ENCODE assay signal across 11 cellular contexts in genomic region chr14:50055461-50056228, GRCh38.
A peak's percentile ranks its signal among the peaks of the same experiment; 100 is the strongest.
DNase-seq lines count a peak whose midpoint lies in the region; ATAC-seq and TF ChIP-seq lines count a peak whose summit lies in the region.
"Had no signal": no experiment of that assay in that cellular context is flagged by ENCODE, and none has a peak within 500 bp of the region (broad histone marks: within the 10 kb centered on the region; RNA-seq: fewer than 3 reads in every experiment).

No MANE protein-coding gene starts in this region.

- H2AK9ac ChIP-seq in IMR-90 (replicated peaks; ENCODE audit: low read depth, low read length, poor library complexity): no peak overlapping the region

- no peak for TF ChIP-seq RAD21 in IMR-90 (IDR thresholded peaks at IDR 0.05; ENCODE audit: low read length)

- no peak overlapping the region for H3K18ac ChIP-seq in IMR-90 (ENCODE audit: low read depth, low read length)

- no peak overlapping the region for H4K8ac ChIP-seq in IMR-90 (ENCODE audit: low read depth in 2 of 2, low read length in 2 of 2)

- H4K5ac ChIP-seq in IMR-90 (ENCODE audit: low read depth, low read length): no peak overlapping the region

- no peak overlapping the region for H3K4me2 ChIP-seq in IMR-90 (ENCODE audit: low read depth, low read length)

- H3K9me3 ChIP-seq in AG04450 (ENCODE audit: control insufficient read depth, insufficient read depth, low read length) (no peaks in the 10 kb centered on the region), IMR-90 (ENCODE audit: control insufficient read depth, insufficient read depth, low read length) (no peaks in the 10 kb centered on the region), WERI-Rb-1 (ENCODE audit: severe bottlenecking) (no peaks in the 10 kb centered on the region)

- in situ Hi-C loops in IMR-90 (cut with MboI; ENCODE audit: low sequenced_read_pairs): no loop called here

- no peak overlapping the region for H3K56ac ChIP-seq in IMR-90 (ENCODE audit: extremely low read depth, insufficient read depth, low read length)

- no peak for ATAC-seq in IMR-90 (ENCODE audit: low read depth)
- ATAC-seq in GM21423 (IDR thresholded peaks at IDR 0.05; ENCODE audit: unreplicated experiment): no peak
- ATAC-seq in HG03565 (IDR thresholded peaks at IDR 0.05; ENCODE audit: unreplicated experiment): no peak

- H3K4me3 Mint-ChIP-seq in activated CD4-positive, alpha-beta T cell treated with anti-CD3 and anti-CD28 coated beads, Interleukin-2, amount 10 ng/mL, durations not matched to agents 7 days and 5 days: no peak overlapping the region
- H3K4me3 Mint-ChIP-seq: stimulated activated naive CD8-positive, alpha-beta T cell treated with anti-CD3 and anti-CD28 coated beads, Interleukin-15, Interleukin-2, amounts not matched to agents 100 ng/mL and 50 ng/mL, for 24 hours had no signal

- 0 out of 2 replicates have a peak, but pooled peaks have one; percentile 5 for TF ChIP-seq CTCF in AG04450 (IDR thresholded peaks at IDR 0.05; ENCODE audit: low read depth, low read length)
- TF ChIP-seq CTCF in IMR-90 (conservative IDR thresholded peaks at IDR 0.05; ENCODE audit: low read depth, low read length): peak; percentile 13; the same call in 1 of the 2 replicates
- TF ChIP-seq CTCF in WERI-Rb-1 (IDR thresholded peaks at IDR 0.05; ENCODE audit: low read depth, low read length): 0 out of 2 replicates have a peak, but pooled peaks have one; percentile 22
- TF ChIP-seq CTCF in kidney epithelial cell (IDR thresholded peaks at IDR 0.05; ENCODE audit: insufficient read depth, low read length, poor library complexity, severe bottlenecking): peak; percentile 19

- no peak overlapping the region for H2AK5ac ChIP-seq in IMR-90 (ENCODE audit: low read depth, low read length)

- H2BK5ac ChIP-seq in IMR-90 (ENCODE audit: low read depth, low read length, poor library complexity, severe bottlenecking): no peak overlapping the region

- 0 out of 2 replicates have a peak overlapping the region, but pooled peaks have one; percentile 16 for H3K4ac ChIP-seq in IMR-90 (ENCODE audit: low read depth, low read length)

- peaks cover 0 to 5% of the 10 kb centered on the region in 2 experiments; a peak in 1 of 4 replicates for H3K79me1 ChIP-seq in IMR-90 (ENCODE audit: low read depth in 1 of 2, low read length in 2 of 2)

- no peak overlapping the region for H3K14ac ChIP-seq in IMR-90 (replicated peaks; ENCODE audit: low read depth, low read length)

- H3K27ac Mint-ChIP-seq in activated CD4-positive, alpha-beta T cell treated with anti-CD3 and anti-CD28 coated beads, Interleukin-2, amount 10 ng/mL, durations not matched to agents 7 days and 5 days: no peak overlapping the region
- H3K27ac Mint-ChIP-seq: stimulated activated naive CD8-positive, alpha-beta T cell treated with anti-CD3 and anti-CD28 coated beads, Interleukin-15, Interleukin-2, amounts not matched to agents 100 ng/mL and 50 ng/mL, for 24 hours had no signal

- no peak for DNase-seq in AG04450 (ENCODE audit: low read depth, low spot score)
- DNase-seq in IMR-90: no peak
- peak; percentile 45 for DNase-seq in WERI-Rb-1
- DNase-seq in kidney epithelial cell (ENCODE audit: low read depth): no peak
- DNase-seq in activated CD4-positive, alpha-beta T cell treated with anti-CD3 and anti-CD28 coated beads, Interleukin-2, amount 10 ng/mL, durations not matched to agents 7 days and 5 days: no peak
- DNase-seq in NCI-H748 treated with DMSO at 0.1 percent for 48 hours (lab: John Stamatoyannopoulos, UW): no peak
- DNase-seq: NCI-H2029 treated with DMSO at 0.1 percent for 48 hours, SHP77 had no signal

- no peaks in the 10 kb centered on the region for H3K27me3 Mint-ChIP-seq in activated CD4-positive, alpha-beta T cell treated with anti-CD3 and anti-CD28 coated beads, Interleukin-2, amount 10 ng/mL, durations not matched to agents 7 days and 5 days
- H3K27me3 Mint-ChIP-seq: stimulated activated naive CD8-positive, alpha-beta T cell treated with anti-CD3 and anti-CD28 coated beads, Interleukin-15, Interleukin-2, amounts not matched to agents 100 ng/mL and 50 ng/mL, for 24 hours had no signal

- no peak overlapping the region for H2AFZ ChIP-seq in IMR-90 (replicated peaks; ENCODE audit: low read length, poor library complexity)

- no peaks in the 10 kb centered on the region for H4K20me1 ChIP-seq in IMR-90 (ENCODE audit: insufficient read depth, low read length)

- H2BK15ac ChIP-seq in IMR-90 (ENCODE audit: low read depth, low read length): no peak overlapping the region

- H3K9me1 ChIP-seq in IMR-90 (ENCODE audit: insufficient read depth, low read length): peaks cover 16% of the 10 kb centered on the region

- CTCF ChIA-PET in AG04450 (lab: Charles Lee) (interaction anchor here (0.7 kb wide), 1 partner anchor 194 kb away, joined by 5 read pairs; no protein-coding TSS in a partner anchor), IMR-90 (lab: Yijun Ruan, JAX) (no interaction called here)
- CTCF ChIA-PET in activated CD4-positive, alpha-beta T cell treated with anti-CD3 and anti-CD28 coated beads, Interleukin-2, amount 10 ng/mL, durations not matched to agents 7 days and 5 days (lab: Charles Lee): interaction anchor here (0.6 to 1.5 kb wide), 5 partner anchors 8 to 176 kb away, joined by 3 to 4 read pairs (median 3); no protein-coding TSS in a partner anchor

- POLR2A ChIA-PET in AG04450 (lab: Yijun Ruan, JAX): no interaction called here
- POLR2A ChIA-PET in IMR-90 (lab: Charles Lee; ENCODE audit: unreplicated experiment): no interaction called here
- POLR2A ChIA-PET in activated CD4-positive, alpha-beta T cell treated with anti-CD3 and anti-CD28 coated beads, Interleukin-2, amount 10 ng/mL, durations not matched to agents 7 days and 5 days (lab: Charles Lee): no interaction called here

- no peak overlapping the region for H2BK20ac ChIP-seq in IMR-90 (ENCODE audit: low read depth, low read length)

- no peak for TF ChIP-seq POLR2A in IMR-90 (IDR thresholded peaks at IDR 0.05; ENCODE audit: low read depth, low read length)

- peaks cover 48% of the 10 kb centered on the region for H3K4me1 Mint-ChIP-seq in activated CD4-positive, alpha-beta T cell treated with anti-CD3 and anti-CD28 coated beads, Interleukin-2, amount 10 ng/mL, durations not matched to agents 7 days and 5 days

- peaks cover 11% of the 10 kb centered on the region for H3K4me1 ChIP-seq in IMR-90 (ENCODE audit: control insufficient read depth, insufficient read depth, low read length)

- no peaks in the 10 kb centered on the region for H3K36me3 ChIP-seq in IMR-90 (ENCODE audit: control insufficient read depth, insufficient read depth, low read length)
- H3K36me3 ChIP-seq in WERI-Rb-1: no peaks in the 10 kb centered on the region
- no peaks in the 10 kb centered on the region for H3K36me3 ChIP-seq in kidney epithelial cell (ENCODE audit: control insufficient read depth, insufficient read depth, low read length)

- H3K4me3 ChIP-seq in AG04450 (ENCODE audit: low read depth, low read length): no peak overlapping the region
- no peak overlapping the region for H3K4me3 ChIP-seq in IMR-90 (ENCODE audit: insufficient read depth, low read depth, low read length)
- no peak overlapping the region for H3K4me3 ChIP-seq in WERI-Rb-1 (ENCODE audit: low read depth, low read length)
- H3K4me3 ChIP-seq in kidney epithelial cell (ENCODE audit: low read depth, low read length): no peak overlapping the region

- H3K36me3 Mint-ChIP-seq in activated CD4-positive, alpha-beta T cell treated with anti-CD3 and anti-CD28 coated beads, Interleukin-2, amount 10 ng/mL, durations not matched to agents 7 days and 5 days (ENCODE audit: low read depth): peaks cover 50% of the 10 kb centered on the region

- H3K27me3 ChIP-seq in AG04450 (ENCODE audit: control insufficient read depth, insufficient read depth, low read length): no peaks in the 10 kb centered on the region
- no peaks in the 10 kb centered on the region for H3K27me3 ChIP-seq in IMR-90 (ENCODE audit: control insufficient read depth, insufficient read depth, low read length)
- no peaks in the 10 kb centered on the region for H3K27me3 ChIP-seq in WERI-Rb-1 (ENCODE audit: insufficient read depth, low read depth, severe bottlenecking)
- no peaks in the 10 kb centered on the region for H3K27me3 ChIP-seq in kidney epithelial cell (ENCODE audit: control insufficient read depth, insufficient read depth, low read length)

- intact Hi-C loops in IMR-90 (cut with micrococcal nuclease): no loop called here

- no peak overlapping the region for H2BK120ac ChIP-seq in IMR-90 (ENCODE audit: low read depth, low read length)

- H3K9me3 Mint-ChIP-seq in activated CD4-positive, alpha-beta T cell treated with anti-CD3 and anti-CD28 coated beads, Interleukin-2, amount 10 ng/mL, durations not matched to agents 7 days and 5 days: no peaks in the 10 kb centered on the region
- H3K9me3 Mint-ChIP-seq: stimulated activated naive CD8-positive, alpha-beta T cell treated with anti-CD3 and anti-CD28 coated beads, Interleukin-15, Interleukin-2, amounts not matched to agents 100 ng/mL and 50 ng/mL, for 24 hours had no signal

- dilution Hi-C loops in IMR-90 (cut with HindIII; ENCODE audit: low sequenced_read_pairs, unreplicated experiment): no loop called here

- H3K27ac ChIP-seq in AG04450 (ENCODE audit: low read depth, low read length) (no peak overlapping the region), IMR-90 (ENCODE audit: insufficient read depth, low read length) (no peak overlapping the region), WERI-Rb-1 (no peak overlapping the region)

- BruUV-seq in IMR-90 (replicated peaks; lab: Mats Ljungman, UMichigan): no TSS peak

- H3K23ac ChIP-seq in IMR-90 (ENCODE audit: low read depth, low read length): no peak overlapping the region

- 86% methylated on average over 7 of the region's 14 CpGs; no CpG with 5 or more reads in 1 of the 2 experiments for WGBS in IMR-90 (ENCODE audit: extremely low coverage in 2 of 2, insufficient read length in 1 of 2), 2 experiments

- H3K9ac ChIP-seq in IMR-90 (ENCODE audit: low read depth, low read length): no peak overlapping the region

- no peak overlapping the region for H4K91ac ChIP-seq in IMR-90 (ENCODE audit: insufficient read depth, low read depth, low read length)

TF ChIP-seq in IMR-90, 13 proteins besides CTCF, POLR2A, EP300 and RAD21:
- no peak for TF ChIP-seq MAZ (IDR thresholded peaks at IDR 0.05; ENCODE audit: borderline replicate concordance, low read depth, low read length)
- TF ChIP-seq SMC3 (IDR thresholded peaks at IDR 0.05; ENCODE audit: low read depth, low read length): no peak
- no peak for TF ChIP-seq CEBPB (IDR thresholded peaks at IDR 0.05; ENCODE audit: low read depth, low read length)
- no peak for TF ChIP-seq CHD1 (IDR thresholded peaks at IDR 0.05; ENCODE audit: low read depth, low read length)
- no peak for TF ChIP-seq MXI1 (IDR thresholded peaks at IDR 0.05; ENCODE audit: borderline replicate concordance, low read depth, low read length)
- TF ChIP-seq NFE2L2 (IDR thresholded peaks at IDR 0.05; ENCODE audit: low read depth, low read length): no peak
- TF ChIP-seq RCOR1 (IDR thresholded peaks at IDR 0.05; ENCODE audit: insufficient replicate concordance, low read length): no peak
- TF ChIP-seq BHLHE40 (IDR thresholded peaks at IDR 0.05; ENCODE audit: low read depth, low read length): no peak
TF ChIP-seq in IMR-90: peak in this region for 0.
